Comparison of ENCODE assay signal across 13 cellular contexts in genomic region chr16:69833791-69834282, GRCh38.
DNase-seq lines count a peak whose midpoint lies in the region; ATAC-seq and TF ChIP-seq lines count a peak whose summit lies in the region.
"Had no signal": no experiment of that assay in that cellular context is flagged by ENCODE, and none has a peak within 500 bp of the region (broad histone marks: within the 10 kb centered on the region; RNA-seq: fewer than 3 reads in every experiment).

No MANE protein-coding gene starts in this region.

- H3K27me3 ChIP-seq in A673 (replicated peaks; ENCODE audit: insufficient read depth, low read depth, low read length, poor library complexity) (no peaks in the 10 kb centered on the region), neuronal stem cell (ENCODE audit: control insufficient read depth in 3 of 3, insufficient read depth in 3 of 3, low read depth in 1 of 3, low read length in 3 of 3) (no peaks in the 10 kb centered on the region)

- H3K4me3 ChIP-seq in A673 (ENCODE audit: low read depth, low read length, poor library complexity, severe bottlenecking) (no peak overlapping the region), epithelial cell of proximal tubule (ENCODE audit: low read depth, low read length) (no peak overlapping the region), neuronal stem cell (ENCODE audit: low read length in 2 of 2) (peak overlapping the region in 1 of 2 donors; percentile 41)

- no peak for TF ChIP-seq RAD21 in Ishikawa (IDR thresholded peaks at IDR 0.05; ENCODE audit: low read depth)

- no peak overlapping the region for H3K4ac ChIP-seq in neuronal stem cell (ENCODE audit: low read length)

- H3K27ac Mint-ChIP-seq in T-helper 2 cell treated with Interferon-gamma antibody and Interleukin-4, amounts not matched to agents 5 μg/mL and 100 μg/mL, for 36 hours, result no peak overlapping the region
- H3K27ac Mint-ChIP-seq: activated B cell treated with CpG ODN at 0.5 μM for 24 hours, HFFc6 had no signal

- H3K9me3 Mint-ChIP-seq in T-helper 2 cell treated with Interferon-gamma antibody and Interleukin-4, amounts not matched to agents 5 μg/mL and 100 μg/mL, for 36 hours, result no peaks in the 10 kb centered on the region
- H3K9me3 Mint-ChIP-seq: activated B cell treated with CpG ODN at 0.5 μM for 24 hours, HFFc6 had no signal

- no peak overlapping the region for H2BK120ac ChIP-seq in neuronal stem cell (ENCODE audit: low read depth, low read length)

- no TSS peak for BruUV-seq in A673 (replicated peaks; lab: Mats Ljungman, UMichigan)

- no peak overlapping the region for H3K4me3 Mint-ChIP-seq in T-helper 2 cell treated with Interferon-gamma antibody and Interleukin-4, amounts not matched to agents 5 μg/mL and 100 μg/mL, for 36 hours
- H3K4me3 Mint-ChIP-seq: activated B cell treated with CpG ODN at 0.5 μM for 24 hours, HFFc6 had no signal

- no peaks in the 10 kb centered on the region for H3K27me3 Mint-ChIP-seq in T-helper 2 cell treated with Interferon-gamma antibody and Interleukin-4, amounts not matched to agents 5 μg/mL and 100 μg/mL, for 36 hours (ENCODE audit: low read depth)
- H3K27me3 Mint-ChIP-seq: activated B cell treated with CpG ODN at 0.5 μM for 24 hours had no signal

- CTCF ChIA-PET in A673 (lab: Charles Lee), result no interaction called here

- no peak overlapping the region for H3K4me2 ChIP-seq in neuronal stem cell (ENCODE audit: insufficient read depth, low read length, poor library complexity, severe bottlenecking)

- no peak overlapping the region for H2AK5ac ChIP-seq in neuronal stem cell (ENCODE audit: low read depth, low read length)

- H3K4me1 Mint-ChIP-seq in T-helper 2 cell treated with Interferon-gamma antibody and Interleukin-4, amounts not matched to agents 5 μg/mL and 100 μg/mL, for 36 hours (ENCODE audit: low read depth), result no peaks in the 10 kb centered on the region
- H3K4me1 Mint-ChIP-seq: activated B cell treated with CpG ODN at 0.5 μM for 24 hours had no signal

- no peak overlapping the region for H2BK15ac ChIP-seq in neuronal stem cell (ENCODE audit: low read length)

- H3K23ac ChIP-seq in neuronal stem cell (ENCODE audit: low read depth, low read length, poor library complexity), result no peak overlapping the region

- H3K36me3 Mint-ChIP-seq in T-helper 2 cell treated with Interferon-gamma antibody and Interleukin-4, amounts not matched to agents 5 μg/mL and 100 μg/mL, for 36 hours (ENCODE audit: low read depth), result peaks cover 5% of the 10 kb centered on the region

- no CpG with 5 or more reads among the region's 5 CpGs for WGBS in neuronal stem cell (ENCODE audit: extremely low coverage in 2 of 2, insufficient read length in 2 of 2, insufficient replicate concordance in 1 of 2), 2 donors

- no peak for ATAC-seq in HG03354 (IDR thresholded peaks at IDR 0.05; ENCODE audit: poor library complexity, severe bottlenecking, unreplicated experiment)

- POLR2A ChIA-PET in A673 (lab: Charles Lee; ENCODE audit: low non-redundant PET), result interaction anchor here (0.5 kb wide), 1 partner anchor 1430 kb away, joined by 4 read pairs; no protein-coding TSS in a partner anchor

- no peak overlapping the region for H4K8ac ChIP-seq in neuronal stem cell (ENCODE audit: low read depth, low read length)

- DNase-seq in A673 (ENCODE audit: low spot score) (no peak), epithelial cell of proximal tubule (ENCODE audit: low read depth) (peak; percentile 12), neuronal stem cell (ENCODE audit: low spot score) (no peak), NCI-H146 treated with DMSO at 0.1 percent for 48 hours (lab: John Stamatoyannopoulos, UW; ENCODE audit: unreplicated experiment) (no peak), NCI-H748 treated with DMSO at 0.1 percent for 48 hours (lab: John Stamatoyannopoulos, UW) (no peak)
- DNase-seq in T-helper 2 cell treated with Interferon-gamma antibody and Interleukin-4, amounts not matched to agents 5 μg/mL and 100 μg/mL, for 36 hours (ENCODE audit: low spot score), result no peak
- DNase-seq: activated B cell treated with CpG ODN at 0.5 μM for 24 hours, activated T-cell treated with anti-CD3 and anti-CD28 coated beads for 4 hours, erythroblast, HFFc6, NCI-H2081 had no signal

- H3K4me1 ChIP-seq in A673 (ENCODE audit: insufficient read depth, low read length, poor library complexity, severe bottlenecking), result peaks cover 19% of the 10 kb centered on the region
- peaks cover 6 to 9% of the 10 kb centered on the region in 2 donors for H3K4me1 ChIP-seq in neuronal stem cell (ENCODE audit: control insufficient read depth in 2 of 2, insufficient read depth in 1 of 2, low read depth in 1 of 2, low read length in 2 of 2)

- no peak overlapping the region for H4K91ac ChIP-seq in neuronal stem cell (ENCODE audit: low read depth, low read length, poor library complexity)

- no peak overlapping the region for H2BK12ac ChIP-seq in neuronal stem cell (ENCODE audit: low read length)

- H3K9ac ChIP-seq in neuronal stem cell (ENCODE audit: low read depth, low read length, poor library complexity), result no peak overlapping the region

- no peak overlapping the region for H2BK5ac ChIP-seq in neuronal stem cell (ENCODE audit: low read length)

- H2AFZ ChIP-seq in neuronal stem cell (ENCODE audit: low read length), result no peak overlapping the region

- no peaks in the 10 kb centered on the region for H3K9me3 ChIP-seq in A673 (ENCODE audit: low read depth, low read length, poor library complexity, severe bottlenecking)
- no peaks in the 10 kb centered on the region for H3K9me3 ChIP-seq in neuronal stem cell (replicated peaks in 1 of 2; ENCODE audit: control insufficient read depth in 2 of 2, insufficient read depth in 1 of 2, low read depth in 1 of 2, low read length in 2 of 2)

- H3K36me3 ChIP-seq in A673 (ENCODE audit: insufficient read depth, low read length, poor library complexity, severe bottlenecking) (no peaks in the 10 kb centered on the region), neuronal stem cell (replicated peaks in 1 of 2; ENCODE audit: control insufficient read depth in 2 of 2, insufficient read depth in 2 of 2, low read length in 2 of 2) (no peaks in the 10 kb centered on the region)

- TF ChIP-seq CTCF in A673 (conservative IDR thresholded peaks at IDR 0.05; ENCODE audit: low read depth, low read length), result no peak
- TF ChIP-seq CTCF in epithelial cell of proximal tubule (conservative IDR thresholded peaks at IDR 0.05; ENCODE audit: low read depth, low read length), result no peak

- H3K79me1 ChIP-seq in neuronal stem cell (ENCODE audit: low read depth, low read length), result peaks cover 2% of the 10 kb centered on the region

- no peak for TF ChIP-seq EP300 in Ishikawa (IDR thresholded peaks at IDR 0.05; ENCODE audit: borderline replicate concordance)

- peak overlapping the region; percentile 14 for H3K14ac ChIP-seq in neuronal stem cell (ENCODE audit: low read length)

- peak overlapping the region; percentile 70 for H3K27ac ChIP-seq in A673 (ENCODE audit: low read depth, low read length, poor library complexity, severe bottlenecking)
- H3K27ac ChIP-seq in neuronal stem cell (replicated peaks; ENCODE audit: low read length), result no peak overlapping the region

- peak overlapping the region; percentile 53 for H3K18ac ChIP-seq in neuronal stem cell (ENCODE audit: low read length)

- intact Hi-C loops in A673 (cut with micrococcal nuclease; ENCODE audit: unreplicated experiment), result no loop called here

TF ChIP-seq in Ishikawa, 13 proteins besides CTCF, POLR2A, EP300 and RAD21:
- TF ChIP-seq YY1 (IDR thresholded peaks at IDR 0.05; ENCODE audit: low read depth) (no peak), TEAD4 (IDR thresholded peaks at IDR 0.05) (no peak), CEBPB (IDR thresholded peaks at IDR 0.05) (peak; percentile 24; the same call in 1 of the 2 replicates), FOXM1 (IDR thresholded peaks at IDR 0.05; ENCODE audit: borderline replicate concordance, low read depth) (no peak), MAX (IDR thresholded peaks at IDR 0.05) (no peak), USF1 (IDR thresholded peaks at IDR 0.05) (no peak), NFIC (IDR thresholded peaks at IDR 0.05) (no peak), TCF12 (IDR thresholded peaks at IDR 0.05; ENCODE audit: low read depth) (no peak)
TF ChIP-seq in Ishikawa: peak in this region for 1.
